ENCODE assay signal across 10 cellular contexts in the genomic region with DNA sequence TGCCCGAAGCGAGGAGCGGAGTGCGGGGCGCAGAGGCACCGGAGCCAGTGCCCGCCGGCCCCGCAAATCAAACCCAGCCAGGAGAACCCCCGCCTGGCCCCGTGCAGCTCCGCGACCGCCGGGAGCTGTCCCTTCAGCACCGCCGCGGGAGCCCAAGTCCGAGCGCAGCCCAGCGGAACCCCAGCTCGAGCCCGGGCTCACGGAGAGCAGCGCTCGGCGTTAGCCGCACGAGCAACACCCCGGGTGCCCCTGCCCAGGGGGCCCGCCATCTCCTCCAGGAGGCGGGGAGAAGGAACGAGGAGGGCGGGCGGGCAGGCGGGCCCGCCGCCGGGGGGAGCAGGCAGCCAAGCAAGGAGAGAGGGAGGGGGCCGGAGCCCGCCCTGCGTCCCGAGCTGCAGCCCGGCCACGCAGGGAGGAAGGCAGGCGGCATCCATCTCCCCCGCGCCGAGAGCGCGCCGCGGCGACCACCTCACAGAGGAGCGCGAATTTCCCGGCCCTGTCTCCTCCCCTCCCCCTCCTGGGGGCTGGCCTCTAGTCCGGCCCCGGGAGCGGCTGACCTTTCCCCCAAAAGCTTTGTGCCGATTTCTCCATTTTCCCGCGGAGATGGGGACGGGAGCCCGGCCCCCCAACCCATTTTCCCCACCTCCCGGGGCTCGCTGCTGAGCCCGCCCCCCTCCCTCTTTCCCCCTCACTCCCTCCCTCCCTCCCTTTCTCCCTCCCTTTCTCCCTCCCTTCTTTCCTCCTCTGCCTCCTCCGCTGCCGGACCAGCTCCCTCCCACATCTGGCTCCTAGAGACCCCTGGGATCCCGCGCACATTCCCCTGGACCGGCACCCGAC. TPM values are rescaled to one million over a fixed set of nuclear protein-coding genes. Genes with fewer than 3 reads are reported as not detected.
DNase-seq lines count a peak whose midpoint lies in the region; ATAC-seq and TF ChIP-seq lines count a peak whose summit lies in the region.
"Had no signal": no experiment of that assay in that cellular context is flagged by ENCODE, and none has a peak within 500 bp of the region (broad histone marks: within the 10 kb centered on the region; RNA-seq: fewer than 3 reads in every experiment).

No MANE protein-coding gene starts in this region.

- intact Hi-C loops in transverse colon (cut with DNase I; ENCODE audit: low total_unique reads), result loop anchor here (5.0 kb wide), 1 partner anchor 242 kb away; no protein-coding TSS in a partner anchor

- H3K27ac Mint-ChIP-seq in activated CD8-positive, alpha-beta memory T cell treated with anti-CD3 and anti-CD28 coated beads, Interleukin-2, amount 10 ng/mL, durations not matched to agents 7 days and 5 days, result no peak overlapping the region
- H3K27ac Mint-ChIP-seq in nephron progenitor cell, result no peak overlapping the region

- no peaks in the 10 kb centered on the region for H3K36me3 ChIP-seq in transverse colon

- no peak for TF ChIP-seq POLR2A in transverse colon (IDR thresholded peaks at IDR 0.05)

- TF ChIP-seq CTCF in LNCaP clone FGC (IDR thresholded peaks at IDR 0.05; ENCODE audit: control insufficient read depth, extremely low read depth, insufficient read depth) (no peak), fibroblast of the aortic adventitia (IDR thresholded peaks at IDR 0.05; ENCODE audit: insufficient read depth, low read length) (no peak), nephron progenitor cell (IDR thresholded peaks at IDR 0.05) (no peak), transverse colon (IDR thresholded peaks at IDR 0.05) (no peak)

- CTCF ChIA-PET in activated CD8-positive, alpha-beta memory T cell treated with anti-CD3 and anti-CD28 coated beads, Interleukin-2, amount 10 ng/mL, durations not matched to agents 7 days and 5 days (lab: Charles Lee), result interaction anchor here (6.5 kb wide), 1 partner anchor 244 kb away, joined by 111 read pairs; no protein-coding TSS in a partner anchor

- TF ChIP-seq EP300 in transverse colon (IDR thresholded peaks at IDR 0.05; ENCODE audit: low read depth), result no peak

- peaks cover 70% of the 10 kb centered on the region for H3K27me3 ChIP-seq in transverse colon

- no peak overlapping the region for H3K27ac ChIP-seq in transverse colon
- H3K27ac ChIP-seq: C4-2B had no signal

- H3K4me3 Mint-ChIP-seq in activated CD8-positive, alpha-beta memory T cell treated with anti-CD3 and anti-CD28 coated beads, Interleukin-2, amount 10 ng/mL, durations not matched to agents 7 days and 5 days, result no peak overlapping the region
- H3K4me3 Mint-ChIP-seq in nephron progenitor cell, result peak overlapping the region; percentile 51

- DNase-seq in NCI-H1436 (lab: John Stamatoyannopoulos, UW) (peak; percentile 34), NCI-H1436 treated with DMSO at 0.1 percent for 48 hours (lab: John Stamatoyannopoulos, UW) (no peak), LNCaP clone FGC (ENCODE audit: low read depth) (peak; percentile 17), fibroblast of the aortic adventitia (ENCODE audit: low read depth) (peak; percentile 59), nephron progenitor cell (peak; percentile 93), transverse colon (peak; percentile 51)
- peak; percentile 58 for DNase-seq in activated CD8-positive, alpha-beta memory T cell treated with anti-CD3 and anti-CD28 coated beads, Interleukin-2, amount 10 ng/mL, durations not matched to agents 7 days and 5 days

- ATAC-seq in activated CD8-positive, alpha-beta memory T cell treated with anti-CD3 and anti-CD28 coated beads, Interleukin-2, amount 10 ng/mL, durations not matched to agents 7 days and 5 days, result peak; percentile 67
- no peak for ATAC-seq in GM21529 (IDR thresholded peaks at IDR 0.05; ENCODE audit: unreplicated experiment)

- no peak overlapping the region for H3K4me3 ChIP-seq in LNCaP clone FGC (ENCODE audit: low read depth, low read length)
- peak overlapping the region; percentile 9 for H3K4me3 ChIP-seq in fibroblast of the aortic adventitia (ENCODE audit: low read depth, low read length)
- peak overlapping the region in 3 of 4 donors; percentile 16 to 45 (median 32) for H3K4me3 ChIP-seq in transverse colon

- H3K4me1 ChIP-seq in transverse colon, result peaks cover 0 to 18% (median 15%) of the 10 kb centered on the region in 4 donors

- no peaks in the 10 kb centered on the region for H3K36me3 Mint-ChIP-seq in activated CD8-positive, alpha-beta memory T cell treated with anti-CD3 and anti-CD28 coated beads, Interleukin-2, amount 10 ng/mL, durations not matched to agents 7 days and 5 days
- H3K36me3 Mint-ChIP-seq in nephron progenitor cell (ENCODE audit: low read depth), result no peaks in the 10 kb centered on the region

- 4% methylated on average over 64 of the region's 74 CpGs; no CpG with 5 or more reads in 1 of the 2 donors for WGBS in transverse colon (ENCODE audit: low coverage in 1 of 2), 2 donors

- H3K9me3 ChIP-seq in transverse colon, result no peaks in the 10 kb centered on the region

- in situ Hi-C loops in transverse colon (cut with MboI; ENCODE audit: low pct_ligation_motif_present in 1 of 4, low pct_unique_long_range_greater_than_20kb in 1 of 4, low sequenced_read_pairs in 3 of 4), result no loop called here

- H3K27me3 Mint-ChIP-seq in activated CD8-positive, alpha-beta memory T cell treated with anti-CD3 and anti-CD28 coated beads, Interleukin-2, amount 10 ng/mL, durations not matched to agents 7 days and 5 days, result peaks cover 51% of the 10 kb centered on the region
- H3K27me3 Mint-ChIP-seq in nephron progenitor cell (ENCODE audit: low read depth, poor library complexity), result peaks cover 68% of the 10 kb centered on the region

- peaks cover 6% of the 10 kb centered on the region for H3K4me1 Mint-ChIP-seq in activated CD8-positive, alpha-beta memory T cell treated with anti-CD3 and anti-CD28 coated beads, Interleukin-2, amount 10 ng/mL, durations not matched to agents 7 days and 5 days
- H3K4me1 Mint-ChIP-seq in nephron progenitor cell, result peaks cover 28% of the 10 kb centered on the region

- no peaks in the 10 kb centered on the region for H3K9me3 Mint-ChIP-seq in activated CD8-positive, alpha-beta memory T cell treated with anti-CD3 and anti-CD28 coated beads, Interleukin-2, amount 10 ng/mL, durations not matched to agents 7 days and 5 days (ENCODE audit: low read depth)
- no peaks in the 10 kb centered on the region for H3K9me3 Mint-ChIP-seq in nephron progenitor cell

RNA-seq across cellular contexts. Expression of gene KCNC1, which starts 0.6 kb away (rescaled TPM):
- not detected for total RNA-seq in activated CD8-positive, alpha-beta memory T cell treated with anti-CD3 and anti-CD28 coated beads, Interleukin-2, amount 10 ng/mL, durations not matched to agents 7 days and 5 days
- not detected in 2 replicates for total RNA-seq in fibroblast of the aortic adventitia (ENCODE audit: low replicate concordance)
- under 1 TPM in 1 of 4 donors, not detected in 3; 0.14 TPM for total RNA-seq in transverse colon
- total RNA-seq: activated CD8-positive, alpha-beta memory T cell treated with anti-CD3 and anti-CD28 coated beads for 36 hours had no signal

RNA-seq across cellular contexts. Expression of gene MYOD1, which starts 15.8 kb away (rescaled TPM):
- total RNA-seq in activated CD8-positive, alpha-beta memory T cell treated with anti-CD3 and anti-CD28 coated beads, Interleukin-2, amount 10 ng/mL, durations not matched to agents 7 days and 5 days, result not detected
- total RNA-seq in fibroblast of the aortic adventitia (ENCODE audit: low replicate concordance) (not detected in 2 replicates), transverse colon (not detected)
- total RNA-seq: activated CD8-positive, alpha-beta memory T cell treated with anti-CD3 and anti-CD28 coated beads for 36 hours had no signal
